ENCODE assay signal across 8 cellular contexts in genomic region chr7:108003591-108003935, GRCh38. TPM values are rescaled to one million over a fixed set of nuclear protein-coding genes. Genes with fewer than 3 reads are reported as not detected.
DNase-seq lines count a peak whose midpoint lies in the region; ATAC-seq and TF ChIP-seq lines count a peak whose summit lies in the region.

No MANE protein-coding gene starts in this region.

- peaks cover 39% of the 10 kb centered on the region for H3K4me1 Mint-ChIP-seq in endothelial cell (ENCODE audit: unreplicated experiment)
- peaks cover 38% of the 10 kb centered on the region for H3K4me1 Mint-ChIP-seq in nephron progenitor cell

- no peak for DNase-seq in AG09309 (ENCODE audit: low read depth)
- DNase-seq in NT2/D1 (ENCODE audit: low read depth, low spot score): no peak
- no peak for DNase-seq in endothelial cell (ENCODE audit: low spot score)
- no peak for DNase-seq in nephron progenitor cell
- DNase-seq in erythroblast (lab: John Stamatoyannopoulos, UW): no peak
- DNase-seq in DMS 273 (lab: John Stamatoyannopoulos, UW; ENCODE audit: unreplicated experiment): no peak
- no peak for DNase-seq in activated effector memory CD4-positive, alpha-beta T cell treated with anti-CD3 and anti-CD28 coated beads, Interleukin-2, amount 50 U/mL, for 16 hours

- TF ChIP-seq POLR2A in erythroblast (IDR thresholded peaks at IDR 0.05; ENCODE audit: low read length): no peak

- H3K9me3 ChIP-seq in NT2/D1 (ENCODE audit: insufficient read depth, low read length): no peaks in the 10 kb centered on the region

- peak overlapping the region; percentile 89 for H3K4me3 Mint-ChIP-seq in endothelial cell (ENCODE audit: unreplicated experiment)
- peak overlapping the region; percentile 97 for H3K4me3 Mint-ChIP-seq in nephron progenitor cell

- H3K36me3 Mint-ChIP-seq in endothelial cell (ENCODE audit: low read depth, unreplicated experiment) (peaks cover 6% of the 10 kb centered on the region), nephron progenitor cell (ENCODE audit: low read depth) (no peaks in the 10 kb centered on the region)

- no peak for TF ChIP-seq CTCF in AG09309 (IDR thresholded peaks at IDR 0.05; ENCODE audit: control insufficient read depth, insufficient read depth, low read depth, low read length, missing control alignments)
- no peak for TF ChIP-seq CTCF in endothelial cell (IDR thresholded peaks at IDR 0.05; ENCODE audit: unreplicated experiment)
- TF ChIP-seq CTCF in nephron progenitor cell (IDR thresholded peaks at IDR 0.05): no peak

- H3K27me3 Mint-ChIP-seq in endothelial cell (ENCODE audit: unreplicated experiment): peaks cover 17% of the 10 kb centered on the region
- peaks cover 60% of the 10 kb centered on the region for H3K27me3 Mint-ChIP-seq in nephron progenitor cell (ENCODE audit: low read depth, poor library complexity)

- no peak for ATAC-seq in GM21723 (IDR thresholded peaks at IDR 0.05; ENCODE audit: unreplicated experiment)

- H3K9me3 Mint-ChIP-seq in endothelial cell (ENCODE audit: unreplicated experiment) (no peaks in the 10 kb centered on the region), nephron progenitor cell (peaks cover 5% of the 10 kb centered on the region)

- H3K4me3 ChIP-seq in AG09309 (ENCODE audit: control insufficient read depth, low read depth, low read length) (peak overlapping the region; percentile 78), NT2/D1 (ENCODE audit: insufficient read length, low read depth) (peak overlapping the region; percentile 89)

- H3K27ac Mint-ChIP-seq in endothelial cell (ENCODE audit: unreplicated experiment): peak overlapping the region; percentile 26
- no peak overlapping the region for H3K27ac Mint-ChIP-seq in nephron progenitor cell

- H3K36me3 ChIP-seq in NT2/D1 (ENCODE audit: insufficient read depth, insufficient read length, low read length): peaks cover 35% of the 10 kb centered on the region

- H3K4me1 ChIP-seq in NT2/D1 (ENCODE audit: insufficient read depth, insufficient read length): peaks cover 1% of the 10 kb centered on the region

- peaks cover 28% of the 10 kb centered on the region for H3K27me3 ChIP-seq in NT2/D1 (ENCODE audit: insufficient read depth, insufficient read length)

- no peak overlapping the region for H3K9ac ChIP-seq in NT2/D1 (ENCODE audit: insufficient read length, low read depth)

RNA-seq across cellular contexts. Expression of gene LAMB1, which starts 0.6 kb away (rescaled TPM):
- total RNA-seq in endothelial cell (ENCODE audit: unreplicated experiment): 453 TPM
